ENCODE assay signal across 1 cellular context in genomic region chr17:50423553-50424159, GRCh38.
A peak's percentile ranks its signal among the peaks of the same experiment; 100 is the strongest.
TF ChIP-seq lines count a peak whose summit lies in the region.

No MANE protein-coding gene starts in this region.

TF ChIP-seq in HepG2, 621 proteins besides CTCF, POLR2A, EP300 and RAD21 (continued from another document and continues in another):
- TF ChIP-seq NR2F6 (IDR thresholded peaks at IDR 0.05): peak; percentile 63; the same call in 1 of the 2 replicates
- TF ChIP-seq NR2F6 (CRISPR knock-in tag; IDR thresholded peaks at IDR 0.05): peak; percentile 69
- TF ChIP-seq FOXK1 (CRISPR knock-in tag; IDR thresholded peaks at IDR 0.05; ENCODE audit: borderline replicate concordance, low read depth): peak; percentile 96; the same call in 1 of the 2 replicates
- TF ChIP-seq ZNF331 (CRISPR knock-in tag; IDR thresholded peaks at IDR 0.05): peak; percentile 78
- no peak for TF ChIP-seq MTA1 (CRISPR knock-in tag; IDR thresholded peaks at IDR 0.05; ENCODE audit: borderline replicate concordance)
- TF ChIP-seq ZNF496 (CRISPR knock-in tag; IDR thresholded peaks at IDR 0.05; ENCODE audit: insufficient replicate concordance): no peak
- TF ChIP-seq ZNF557 (CRISPR knock-in tag; IDR thresholded peaks at IDR 0.05): 0 out of 2 replicates have a peak, but pooled peaks have one; percentile 20
- TF ChIP-seq, protein P1, sequence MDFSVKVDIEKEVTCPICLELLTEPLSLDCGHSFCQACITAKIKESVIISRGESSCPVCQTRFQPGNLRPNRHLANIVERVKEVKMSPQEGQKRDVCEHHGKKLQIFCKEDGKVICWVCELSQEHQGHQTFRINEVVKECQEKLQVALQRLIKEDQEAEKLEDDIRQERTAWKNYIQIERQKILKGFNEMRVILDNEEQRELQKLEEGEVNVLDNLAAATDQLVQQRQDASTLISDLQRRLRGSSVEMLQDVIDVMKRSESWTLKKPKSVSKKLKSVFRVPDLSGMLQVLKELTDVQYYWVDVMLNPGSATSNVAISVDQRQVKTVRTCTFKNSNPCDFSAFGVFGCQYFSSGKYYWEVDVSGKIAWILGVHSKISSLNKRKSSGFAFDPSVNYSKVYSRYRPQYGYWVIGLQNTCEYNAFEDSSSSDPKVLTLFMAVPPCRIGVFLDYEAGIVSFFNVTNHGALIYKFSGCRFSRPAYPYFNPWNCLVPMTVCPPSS (IDR thresholded peaks at IDR 0.05): no peak
- TF ChIP-seq THYN1 (CRISPR knock-in tag; IDR thresholded peaks at IDR 0.05; ENCODE audit: borderline replicate concordance, low read depth): no peak
- TF ChIP-seq NFE2 (CRISPR knock-in tag; IDR thresholded peaks at IDR 0.05): no peak
- TF ChIP-seq KDM2A (CRISPR knock-in tag; IDR thresholded peaks at IDR 0.05; ENCODE audit: borderline replicate concordance, low read depth): no peak; the same call in 1 of the 2 replicates
- TF ChIP-seq ISL2 (CRISPR knock-in tag; IDR thresholded peaks at IDR 0.05): peak; percentile 80
- peak; percentile 68; the same call in 1 of the 2 replicates for TF ChIP-seq ZKSCAN8 (CRISPR knock-in tag; IDR thresholded peaks at IDR 0.05; ENCODE audit: borderline replicate concordance)
- TF ChIP-seq CHD2 (IDR thresholded peaks at IDR 0.05; ENCODE audit: low read depth, low read length): no peak
- no peak for TF ChIP-seq RELA (CRISPR knock-in tag; IDR thresholded peaks at IDR 0.05)
- no peak for TF ChIP-seq SETDB1 (CRISPR knock-in tag; IDR thresholded peaks at IDR 0.05; ENCODE audit: borderline replicate concordance)
- TF ChIP-seq ZNF672 (CRISPR knock-in tag; IDR thresholded peaks at IDR 0.05): no peak
- peak; percentile 59; the same call in 1 of the 2 replicates for TF ChIP-seq GLI4 (CRISPR knock-in tag; IDR thresholded peaks at IDR 0.05; ENCODE audit: borderline replicate concordance)
- no peak for TF ChIP-seq ZNF235 (CRISPR knock-in tag; IDR thresholded peaks at IDR 0.05; ENCODE audit: borderline replicate concordance)
- no peak for TF ChIP-seq ZNF563 (CRISPR knock-in tag; IDR thresholded peaks at IDR 0.05)
- no peak for TF ChIP-seq TIGD3 (CRISPR knock-in tag; IDR thresholded peaks at IDR 0.05; ENCODE audit: borderline replicate concordance)
- TF ChIP-seq ZNF782 (CRISPR knock-in tag; IDR thresholded peaks at IDR 0.05; ENCODE audit: borderline replicate concordance): no peak
- no peak for TF ChIP-seq TEAD2 (CRISPR knock-in tag; IDR thresholded peaks at IDR 0.05)
- TF ChIP-seq, protein P2, sequence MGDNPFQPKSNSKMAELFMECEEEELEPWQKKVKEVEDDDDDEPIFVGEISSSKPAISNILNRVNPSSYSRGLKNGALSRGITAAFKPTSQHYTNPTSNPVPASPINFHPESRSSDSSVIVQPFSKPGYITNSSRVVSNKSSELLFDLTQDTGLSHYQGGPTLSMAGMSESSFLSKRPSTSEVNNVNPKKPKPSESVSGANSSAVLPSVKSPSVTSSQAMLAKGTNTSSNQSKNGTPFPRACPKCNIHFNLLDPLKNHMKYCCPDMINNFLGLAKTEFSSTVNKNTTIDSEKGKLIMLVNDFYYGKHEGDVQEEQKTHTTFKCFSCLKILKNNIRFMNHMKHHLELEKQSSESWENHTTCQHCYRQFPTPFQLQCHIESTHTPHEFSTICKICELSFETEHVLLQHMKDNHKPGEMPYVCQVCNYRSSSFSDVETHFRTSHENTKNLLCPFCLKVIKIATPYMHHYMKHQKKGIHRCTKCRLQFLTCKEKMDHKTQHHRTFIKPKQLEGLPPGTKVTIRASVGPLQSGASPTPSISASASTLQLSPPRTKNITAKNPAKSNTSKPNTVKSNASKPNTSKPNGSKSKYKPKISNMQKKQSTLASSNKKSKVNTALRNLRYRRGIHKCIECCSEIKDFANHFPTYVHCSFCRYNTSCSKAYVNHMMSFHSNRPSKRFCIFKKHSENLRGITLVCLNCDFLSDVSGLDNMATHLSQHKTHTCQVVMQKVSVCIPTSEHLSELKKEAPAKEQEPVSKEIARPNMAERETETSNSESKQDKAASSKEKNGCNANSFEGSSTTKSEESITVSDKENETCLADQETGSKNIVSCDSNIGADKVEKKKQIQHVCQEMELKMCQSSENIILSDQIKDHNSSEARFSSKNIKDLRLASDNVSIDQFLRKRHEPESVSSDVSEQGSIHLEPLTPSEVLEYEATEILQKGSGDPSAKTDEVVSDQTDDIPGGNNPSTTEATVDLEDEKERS (CRISPR knock-in tag; IDR thresholded peaks at IDR 0.05): peak; percentile 50; the same call in 1 of the 2 replicates
- TF ChIP-seq MAF1 (CRISPR knock-in tag; IDR thresholded peaks at IDR 0.05; ENCODE audit: borderline replicate concordance): no peak
- TF ChIP-seq STAT5B (CRISPR knock-in tag; IDR thresholded peaks at IDR 0.05): 0 out of 2 replicates have a peak, but pooled peaks have one; percentile 24
- peak; percentile 86 for TF ChIP-seq SAP130 (CRISPR knock-in tag; IDR thresholded peaks at IDR 0.05; ENCODE audit: low read depth)
- no peak for TF ChIP-seq ZNF441 (CRISPR knock-in tag; IDR thresholded peaks at IDR 0.05; ENCODE audit: borderline replicate concordance)
- no peak for TF ChIP-seq PHB2 (IDR thresholded peaks at IDR 0.05; ENCODE audit: partially characterized antibody)
- TF ChIP-seq, protein P3, sequence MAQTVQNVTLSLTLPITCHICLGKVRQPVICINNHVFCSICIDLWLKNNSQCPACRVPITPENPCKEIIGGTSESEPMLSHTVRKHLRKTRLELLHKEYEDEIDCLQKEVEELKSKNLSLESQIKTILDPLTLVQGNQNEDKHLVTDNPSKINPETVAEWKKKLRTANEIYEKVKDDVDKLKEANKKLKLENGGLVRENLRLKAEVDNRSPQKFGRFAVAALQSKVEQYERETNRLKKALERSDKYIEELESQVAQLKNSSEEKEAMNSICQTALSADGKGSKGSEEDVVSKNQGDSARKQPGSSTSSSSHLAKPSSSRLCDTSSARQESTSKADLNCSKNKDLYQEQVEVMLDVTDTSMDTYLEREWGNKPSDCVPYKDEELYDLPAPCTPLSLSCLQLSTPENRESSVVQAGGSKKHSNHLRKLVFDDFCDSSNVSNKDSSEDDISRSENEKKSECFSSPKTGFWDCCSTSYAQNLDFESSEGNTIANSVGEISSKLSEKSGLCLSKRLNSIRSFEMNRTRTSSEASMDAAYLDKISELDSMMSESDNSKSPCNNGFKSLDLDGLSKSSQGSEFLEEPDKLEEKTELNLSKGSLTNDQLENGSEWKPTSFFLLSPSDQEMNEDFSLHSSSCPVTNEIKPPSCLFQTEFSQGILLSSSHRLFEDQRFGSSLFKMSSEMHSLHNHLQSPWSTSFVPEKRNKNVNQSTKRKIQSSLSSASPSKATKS (CRISPR knock-in tag; IDR thresholded peaks at IDR 0.05): no peak
- peak; percentile 94 for TF ChIP-seq ZNF792 (CRISPR knock-in tag; IDR thresholded peaks at IDR 0.05)
- TF ChIP-seq ZNF326 (CRISPR knock-in tag; IDR thresholded peaks at IDR 0.05; ENCODE audit: borderline replicate concordance): no peak
- TF ChIP-seq ZSCAN29 (CRISPR knock-in tag; conservative IDR thresholded peaks at IDR 0.05): no peak
- peak; percentile 77; the same call in 1 of the 2 replicates for TF ChIP-seq ZSCAN9 (CRISPR knock-in tag; IDR thresholded peaks at IDR 0.05; ENCODE audit: borderline replicate concordance)
- TF ChIP-seq ATM (IDR thresholded peaks at IDR 0.05; ENCODE audit: borderline replicate concordance): no peak
- no peak for TF ChIP-seq GPN1 (CRISPR knock-in tag; IDR thresholded peaks at IDR 0.05; ENCODE audit: borderline replicate concordance)
- TF ChIP-seq NFIC (IDR thresholded peaks at IDR 0.05; ENCODE audit: low read length): peak; percentile 72; the same call in 1 of the 2 replicates
- TF ChIP-seq ELF3 (CRISPR knock-in tag; IDR thresholded peaks at IDR 0.05): peak; percentile 75
- no peak for TF ChIP-seq NCOA5 (CRISPR knock-in tag; IDR thresholded peaks at IDR 0.05)
- TF ChIP-seq ZNF616 (CRISPR knock-in tag; IDR thresholded peaks at IDR 0.05; ENCODE audit: low read depth): no peak
- peak; percentile 73 for TF ChIP-seq ZMYM4 (CRISPR knock-in tag; IDR thresholded peaks at IDR 0.05)
- peak; percentile 70; the same call in 1 of the 2 replicates for TF ChIP-seq NR2F2 (IDR thresholded peaks at IDR 0.05; ENCODE audit: borderline replicate concordance, low read depth)
- TF ChIP-seq JUN (CRISPR knock-in tag; IDR thresholded peaks at IDR 0.05): peak; percentile 50; the same call in 1 of the 2 replicates
- TF ChIP-seq ATF1 (CRISPR knock-in tag; IDR thresholded peaks at IDR 0.05): peak; percentile 72
- TF ChIP-seq, protein P4, sequence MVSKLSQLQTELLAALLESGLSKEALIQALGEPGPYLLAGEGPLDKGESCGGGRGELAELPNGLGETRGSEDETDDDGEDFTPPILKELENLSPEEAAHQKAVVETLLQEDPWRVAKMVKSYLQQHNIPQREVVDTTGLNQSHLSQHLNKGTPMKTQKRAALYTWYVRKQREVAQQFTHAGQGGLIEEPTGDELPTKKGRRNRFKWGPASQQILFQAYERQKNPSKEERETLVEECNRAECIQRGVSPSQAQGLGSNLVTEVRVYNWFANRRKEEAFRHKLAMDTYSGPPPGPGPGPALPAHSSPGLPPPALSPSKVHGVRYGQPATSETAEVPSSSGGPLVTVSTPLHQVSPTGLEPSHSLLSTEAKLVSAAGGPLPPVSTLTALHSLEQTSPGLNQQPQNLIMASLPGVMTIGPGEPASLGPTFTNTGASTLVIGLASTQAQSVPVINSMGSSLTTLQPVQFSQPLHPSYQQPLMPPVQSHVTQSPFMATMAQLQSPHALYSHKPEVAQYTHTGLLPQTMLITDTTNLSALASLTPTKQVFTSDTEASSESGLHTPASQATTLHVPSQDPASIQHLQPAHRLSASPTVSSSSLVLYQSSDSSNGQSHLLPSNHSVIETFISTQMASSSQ (IDR thresholded peaks at IDR 0.05; ENCODE audit: low read depth): 0 out of 2 replicates have a peak, but pooled peaks have one; percentile 16
- TF ChIP-seq, protein P4 (CRISPR knock-in tag; IDR thresholded peaks at IDR 0.05; ENCODE audit: borderline replicate concordance): peak; percentile 51; the same call in 1 of the 2 replicates
- TF ChIP-seq SALL1 (CRISPR knock-in tag; IDR thresholded peaks at IDR 0.05): peak; percentile 95
- TF ChIP-seq MAZ (IDR thresholded peaks at IDR 0.05; ENCODE audit: borderline replicate concordance, low read depth, low read length): no peak
- peak; percentile 39; the same call in 1 of the 2 replicates for TF ChIP-seq MAZ (CRISPR knock-in tag; IDR thresholded peaks at IDR 0.05; ENCODE audit: low read depth)
- TF ChIP-seq, protein P5, sequence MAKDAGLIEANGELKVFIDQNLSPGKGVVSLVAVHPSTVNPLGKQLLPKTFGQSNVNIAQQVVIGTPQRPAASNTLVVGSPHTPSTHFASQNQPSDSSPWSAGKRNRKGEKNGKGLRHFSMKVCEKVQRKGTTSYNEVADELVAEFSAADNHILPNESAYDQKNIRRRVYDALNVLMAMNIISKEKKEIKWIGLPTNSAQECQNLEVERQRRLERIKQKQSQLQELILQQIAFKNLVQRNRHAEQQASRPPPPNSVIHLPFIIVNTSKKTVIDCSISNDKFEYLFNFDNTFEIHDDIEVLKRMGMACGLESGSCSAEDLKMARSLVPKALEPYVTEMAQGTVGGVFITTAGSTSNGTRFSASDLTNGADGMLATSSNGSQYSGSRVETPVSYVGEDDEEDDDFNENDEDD (CRISPR knock-in tag; IDR thresholded peaks at IDR 0.05; ENCODE audit: borderline replicate concordance): peak; percentile 89; the same call in 1 of the 2 replicates
- TF ChIP-seq, protein P6, sequence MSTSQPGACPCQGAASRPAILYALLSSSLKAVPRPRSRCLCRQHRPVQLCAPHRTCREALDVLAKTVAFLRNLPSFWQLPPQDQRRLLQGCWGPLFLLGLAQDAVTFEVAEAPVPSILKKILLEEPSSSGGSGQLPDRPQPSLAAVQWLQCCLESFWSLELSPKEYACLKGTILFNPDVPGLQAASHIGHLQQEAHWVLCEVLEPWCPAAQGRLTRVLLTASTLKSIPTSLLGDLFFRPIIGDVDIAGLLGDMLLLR (CRISPR knock-in tag; IDR thresholded peaks at IDR 0.05): no peak
- peak; percentile 82 for TF ChIP-seq ARID3A (IDR thresholded peaks at IDR 0.05; ENCODE audit: low read depth, low read length)
- no peak for TF ChIP-seq ZNF703 (CRISPR knock-in tag; IDR thresholded peaks at IDR 0.05; ENCODE audit: borderline replicate concordance)
- TF ChIP-seq CENPT (CRISPR knock-in tag; IDR thresholded peaks at IDR 0.05; ENCODE audit: low read depth): no peak
- TF ChIP-seq MIER3 (CRISPR knock-in tag; IDR thresholded peaks at IDR 0.05; ENCODE audit: borderline replicate concordance): peak; percentile 91; the same call in 1 of the 2 replicates
- TF ChIP-seq HDAC1 (CRISPR knock-in tag; IDR thresholded peaks at IDR 0.05): peak; percentile 64
- TF ChIP-seq PRPF4 (IDR thresholded peaks at IDR 0.05; ENCODE audit: low read depth, low read length, poor library complexity, severe bottlenecking): no peak
